ENCODE assay signal across 9 cellular contexts in the genomic region with DNA sequence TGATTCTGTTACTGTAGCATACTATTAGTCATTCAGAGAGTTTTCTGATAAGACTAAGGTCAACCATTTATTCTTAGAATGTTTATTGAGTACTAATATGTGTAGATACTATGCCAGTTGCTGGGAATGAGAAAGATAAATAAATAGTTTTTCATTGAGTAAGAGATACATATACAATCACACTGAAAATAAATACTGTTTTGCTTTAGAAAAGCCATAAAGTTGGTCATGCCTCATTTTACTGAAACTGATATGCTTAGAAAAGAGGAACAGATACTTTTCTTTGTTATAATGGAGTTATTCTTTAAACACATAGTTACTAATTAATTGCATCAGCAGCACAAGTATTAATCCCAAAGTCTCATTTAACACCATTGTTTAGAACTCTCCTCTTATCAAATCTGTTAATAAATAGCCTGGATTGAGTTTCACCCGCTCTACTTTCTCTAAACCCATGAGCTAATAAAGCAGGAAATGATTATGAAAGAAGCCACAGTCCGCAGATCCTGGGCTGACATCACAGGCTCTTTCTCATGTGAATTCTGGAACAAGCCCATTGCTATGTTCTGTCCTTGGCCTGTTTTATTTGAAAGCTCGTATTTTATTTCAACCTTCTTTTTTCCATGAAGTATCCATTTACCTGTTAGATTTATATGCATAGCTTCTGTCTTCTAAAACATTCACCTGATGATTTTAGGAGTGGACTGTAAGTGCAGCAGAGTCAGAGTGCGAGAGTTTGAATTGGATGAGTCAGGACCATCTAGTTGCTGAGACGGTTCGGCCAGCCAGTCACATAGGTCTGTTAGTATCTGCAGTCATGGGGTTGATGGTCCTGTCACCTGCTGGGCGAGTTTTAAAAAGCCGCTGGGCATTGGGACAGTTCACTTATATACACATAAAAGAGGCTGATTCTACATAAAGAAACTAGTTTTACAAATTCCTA. TPM values are rescaled to one million over a fixed set of nuclear protein-coding genes. Genes with fewer than 3 reads are reported as not detected.
DNase-seq lines count a peak whose midpoint lies in the region; ATAC-seq, FAIRE-seq and TF ChIP-seq lines count a peak whose summit lies in the region.
"Had no signal": no experiment of that assay in that cellular context is flagged by ENCODE, and none has a peak within 500 bp of the region (broad histone marks: within the 10 kb centered on the region; RNA-seq: fewer than 3 reads in every experiment).

No MANE protein-coding gene starts in this region.

- H3K9ac ChIP-seq in H1 (replicated peaks in 1 of 4; ENCODE audit: extremely low read depth in 1 of 4, low read depth in 3 of 4, low read length in 3 of 4): no peak overlapping the region

- no peaks in the 10 kb centered on the region for H3K79me1 ChIP-seq in H1 (ENCODE audit: low read depth, low read length)

- H3K4me1 ChIP-seq in H1 (replicated peaks in 1 of 4; ENCODE audit: control insufficient read depth in 3 of 4, insufficient read depth in 4 of 4, low read length in 3 of 4): peaks cover 2 to 3% (median 2%) of the 10 kb centered on the region in 4 experiments; a peak in 3 of 7 replicates
- H3K4me1 ChIP-seq in mucosa of descending colon (ENCODE audit: low read depth): no peaks in the 10 kb centered on the region

- no peak overlapping the region for H3K56ac ChIP-seq in H1 (replicated peaks; ENCODE audit: insufficient read length, low read depth, low read length)

- no peak overlapping the region for H3K4me2 ChIP-seq in H1 (ENCODE audit: insufficient read depth in 1 of 2, low read depth in 2 of 2, low read length in 2 of 2)

- no peak overlapping the region for H4K8ac ChIP-seq in H1 (ENCODE audit: extremely low read depth, insufficient read depth, low read length)

- H2BK15ac ChIP-seq in H1 (ENCODE audit: low read length): no peak overlapping the region

- CTCF ChIA-PET in RWPE1 (lab: Yijun Ruan, JAX) (interaction anchor here (0.6 to 1.1 kb wide), 7 partner anchors 11 to 1118 kb away, joined by 3 to 6 read pairs (median 3); no protein-coding TSS in a partner anchor), H1 (lab: Charles Lee; ENCODE audit: partially characterized antibody) (interaction anchor here (0.9 to 1.9 kb wide), 9 partner anchors 12 to 746 kb away, joined by 3 to 6 read pairs (median 3); no protein-coding TSS in a partner anchor)

- H3K4ac ChIP-seq in H1 (replicated peaks; ENCODE audit: insufficient read length, low read depth, low read length): no peak overlapping the region

- H4K5ac ChIP-seq in H1 (ENCODE audit: insufficient read length, low read depth, low read length): no peak overlapping the region

- H4K20me1 ChIP-seq in H1 (replicated peaks in 1 of 2; ENCODE audit: control insufficient read depth in 1 of 2, insufficient read depth in 2 of 2, low read length in 2 of 2): no peaks in the 10 kb centered on the region

- ATAC-seq in GM19463 (IDR thresholded peaks at IDR 0.05; ENCODE audit: unreplicated experiment) (peak; percentile 86), HG03442 (IDR thresholded peaks at IDR 0.05; ENCODE audit: unreplicated experiment) (peak; percentile 74), mucosa of descending colon (peak; percentile 94)

- H3K9me3 ChIP-seq in H1 (ENCODE audit: insufficient read depth in 2 of 2, low read depth in 1 of 2, low read length in 1 of 2) (no peaks in the 10 kb centered on the region), mucosa of descending colon (no peaks in the 10 kb centered on the region)

- H3K36me3 ChIP-seq in H1 (ENCODE audit: control insufficient read depth in 2 of 4, insufficient read depth in 4 of 4, low read length in 3 of 4) (no peaks in the 10 kb centered on the region), mucosa of descending colon (ENCODE audit: low read depth) (no peaks in the 10 kb centered on the region)

- H3K14ac ChIP-seq in H1 (ENCODE audit: insufficient read length): no peak overlapping the region

- FAIRE-seq in H1 (lab: Jason Lieb, UNC): peak; percentile 48
- no peak for FAIRE-seq in H54 (lab: Jason Lieb, UNC)
- FAIRE-seq: TTC549 had no signal

- DNase-seq in ELF-1 (ENCODE audit: low read depth, low spot score) (peak; percentile 65), RWPE1 (ENCODE audit: low spot score) (peak; percentile 66), H1 (ENCODE audit: low read depth in 1 of 2, low spot score in 2 of 2) (no peak), mucosa of descending colon (peak; percentile 65 to 88 (median 70)), retina (no peak), H54 (ENCODE audit: insufficient read length, low spot score) (no peak)

- POLR2A ChIA-PET in RWPE1 (lab: Yijun Ruan, JAX; ENCODE audit: low non-redundant PET) (no interaction called here), H1 (lab: Charles Lee; ENCODE audit: partially characterized antibody) (interaction anchor here (0.6 kb wide), 1 partner anchor 27 kb away, joined by 3 read pairs; no protein-coding TSS in a partner anchor)

- TF ChIP-seq RAD21 in H1 (IDR thresholded peaks at IDR 0.05 in 1 of 2, conservative IDR thresholded peaks at IDR 0.05 in 1 of 2; ENCODE audit: low read depth in 2 of 2, low read length in 2 of 2): peak in 1 of 2 experiments; percentile 43; a peak in 2 of 4 replicates

- H2BK120ac ChIP-seq in H1 (replicated peaks; ENCODE audit: low read depth, low read length): no peak overlapping the region

- H2BK5ac ChIP-seq in H1 (ENCODE audit: low read depth, low read length): no peak overlapping the region

- no peak overlapping the region for H2AFZ ChIP-seq in H1 (ENCODE audit: low read length)

- intact Hi-C loops in mucosa of descending colon (cut with DNase I, micrococcal nuclease): loop anchor here in 1 of 2 donors (5.0 kb wide), 1 partner anchor 80 kb away; no protein-coding TSS in a partner anchor

- H3K4me3 ChIP-seq in H1 (ENCODE audit: extremely low read depth in 1 of 4, insufficient read depth in 2 of 4, low read depth in 3 of 4, low read length in 4 of 4): no peak overlapping the region
- no peak overlapping the region for H3K4me3 ChIP-seq in mucosa of descending colon

- TF ChIP-seq EP300 in H1 (IDR thresholded peaks at IDR 0.05; ENCODE audit: borderline replicate concordance in 1 of 2, low read depth in 2 of 2, low read length in 2 of 2): no peak

- TF ChIP-seq POLR2A in H1 (IDR thresholded peaks at IDR 0.05; ENCODE audit: control extremely low read depth in 1 of 2, low read depth in 2 of 2, low read length in 2 of 2) (no peak), H54 (IDR thresholded peaks at IDR 0.05; ENCODE audit: low read depth, low read length) (no peak)

- no peaks in the 10 kb centered on the region for H3K23me2 ChIP-seq in H1 (ENCODE audit: low read depth, low read length)

- H3K27me3 ChIP-seq in H1 (replicated peaks in 1 of 4; ENCODE audit: control insufficient read depth in 3 of 4, extremely low read depth in 1 of 4, insufficient read depth in 3 of 4, low read length in 3 of 4): no peaks in the 10 kb centered on the region

- no peak overlapping the region for H2BK20ac ChIP-seq in H1 (ENCODE audit: low read length)

- H2AK5ac ChIP-seq in H1 (ENCODE audit: low read depth, low read length): no peak overlapping the region

- no peaks in the 10 kb centered on the region for H3K79me2 ChIP-seq in H1 (ENCODE audit: control insufficient read depth in 1 of 2, insufficient read depth in 2 of 2, low read length in 2 of 2)

- no peak overlapping the region for H4K91ac ChIP-seq in H1 (replicated peaks; ENCODE audit: insufficient read length, low read length)

- 82% methylated on average over 8 of the region's 8 CpGs; no CpG with 5 or more reads in 1 of the 2 experiments for WGBS in H1 (ENCODE audit: extremely low coverage in 1 of 2, insufficient coverage in 1 of 2, insufficient read length in 1 of 2, insufficient replicate concordance in 2 of 2, low coverage in 1 of 2, low lambda C conversion rate in 2 of 2, missing lambda C conversion rate in 1 of 2), 2 experiments

- H3K27ac ChIP-seq in RWPE1: no peak overlapping the region
- no peak overlapping the region for H3K27ac ChIP-seq in H1 (ENCODE audit: low read depth, low read length)

- TF ChIP-seq CTCF in RWPE1 (conservative IDR thresholded peaks at IDR 0.05; ENCODE audit: low read depth) (peak; percentile 53), H1 (IDR thresholded peaks at IDR 0.05; ENCODE audit: control extremely low read depth in 1 of 3, insufficient read depth in 1 of 3, low read depth in 1 of 3, low read length in 3 of 3) (peak in 2 of 3 experiments; percentile 23 to 26; a peak in 3 of 4 replicates), mucosa of descending colon (IDR thresholded peaks at IDR 0.05) (no peak)

- H2BK12ac ChIP-seq in H1 (ENCODE audit: low read depth, low read length): no peak overlapping the region

- H3K18ac ChIP-seq in H1 (ENCODE audit: extremely low read depth, low read length): no peak overlapping the region

- no peak overlapping the region for H3K23ac ChIP-seq in H1 (ENCODE audit: insufficient read length)

TF ChIP-seq in H1, 55 proteins besides CTCF, POLR2A, EP300 and RAD21:
- TF ChIP-seq CREB1 (IDR thresholded peaks at IDR 0.05) (no peak), RNF2 (IDR thresholded peaks at IDR 0.05; ENCODE audit: borderline replicate concordance, low read depth, low read length, missing control alignments, poor library complexity, severe bottlenecking) (no peak), SP4 (IDR thresholded peaks at IDR 0.05; ENCODE audit: low read length) (no peak)
TF ChIP-seq in H1: peak in this region for 0.

RNA-seq across cellular contexts. Expression of a gene that starts 35.5 kb away (rescaled TPM):
- 0.52 and 0.80 TPM in 2 replicates for total RNA-seq in H1 (2021; fragmentation: NEBNext Ultra II Directional; extraction: Animal tissue kit (Norgen Biotek cat#: 25700))
- polyA plus RNA-seq in H1 (2011; rRNA removed): 0.51 and 0.57 TPM in 2 replicates
- 0.48 TPM for polyA plus RNA-seq in H1 (2011; cell fraction: cytosol; rRNA removed)
- 0.98 TPM for polyA plus RNA-seq in H1 (2011; cell fraction: nucleus; rRNA removed)
- 0.22 to 0.68 TPM (median 0.51 TPM) in 4 replicates for polyA plus RNA-seq in H1 (2012, experiment 1 of 2)
- 0.10 TPM for polyA plus RNA-seq in H1 (2012, experiment 2 of 2)
- 0.26 TPM for polyA plus RNA-seq in H1 (2013, experiment 1 of 2)
- 0.33 TPM for polyA plus RNA-seq in H1 (2013, experiment 2 of 2)
- polyA minus RNA-seq in H1 (2011; rRNA and poly(A)+ RNA removed): 0.69 and 1.00 TPM in 2 replicates
- polyA minus RNA-seq in H1 (2011; cell fraction: cytosol; rRNA and poly(A)+ RNA removed): 0.95 TPM
- polyA minus RNA-seq in H1 (2011; cell fraction: nucleus; rRNA and poly(A)+ RNA removed): 2.0 TPM
- total RNA-seq in mucosa of descending colon: 10 to 100 TPM in 1 of 3 donors, 1 to 10 TPM in 2; 5.0 to 11.5 (median 5.9) TPM

RNA-seq across cellular contexts. Expression of a gene that starts 59.0 kb away (rescaled TPM):
- 7.0 and 8.0 TPM in 2 replicates for total RNA-seq in H1 (2021; fragmentation: NEBNext Ultra II Directional; extraction: Animal tissue kit (Norgen Biotek cat#: 25700))
- polyA plus RNA-seq in H1 (2011; rRNA removed): 2.6 and 3.2 TPM in 2 replicates
- 2.8 TPM for polyA plus RNA-seq in H1 (2011; cell fraction: cytosol; rRNA removed)
- 2.8 TPM for polyA plus RNA-seq in H1 (2011; cell fraction: nucleus; rRNA removed)
- polyA plus RNA-seq in H1 (2012, experiment 1 of 2): 2.6 to 3.8 TPM (median 3.1 TPM) in 4 replicates
- polyA plus RNA-seq in H1 (2012, experiment 2 of 2): 1.9 TPM
- 6.6 TPM for polyA plus RNA-seq in H1 (2013, experiment 1 of 2)
- polyA plus RNA-seq in H1 (2013, experiment 2 of 2): 7.0 TPM
- polyA minus RNA-seq in H1 (2011; rRNA and poly(A)+ RNA removed): 3.5 and 5.3 TPM in 2 replicates
- polyA minus RNA-seq in H1 (2011; cell fraction: cytosol; rRNA and poly(A)+ RNA removed): 3.5 TPM
- polyA minus RNA-seq in H1 (2011; cell fraction: nucleus; rRNA and poly(A)+ RNA removed): 5.2 TPM
- total RNA-seq in mucosa of descending colon: 10 to 100 TPM; 13.9 to 23.5 (median 21.9) TPM

Comparison
In these comparisons a context has a peak if more than half of its experiments do, and no peak if none do; other contexts are left out.
1. DNase-seq: peak in ELF-1 (single experiment), RWPE1 (single experiment) and mucosa of descending colon (3 of 3); none in H1 (0 of 2), retina (single experiment) and H54 (single experiment).
2. Peak in every context shown above with its lines, with median percentiles within 50 percentile points of each other: ATAC-seq.